In the genomic region with DNA sequence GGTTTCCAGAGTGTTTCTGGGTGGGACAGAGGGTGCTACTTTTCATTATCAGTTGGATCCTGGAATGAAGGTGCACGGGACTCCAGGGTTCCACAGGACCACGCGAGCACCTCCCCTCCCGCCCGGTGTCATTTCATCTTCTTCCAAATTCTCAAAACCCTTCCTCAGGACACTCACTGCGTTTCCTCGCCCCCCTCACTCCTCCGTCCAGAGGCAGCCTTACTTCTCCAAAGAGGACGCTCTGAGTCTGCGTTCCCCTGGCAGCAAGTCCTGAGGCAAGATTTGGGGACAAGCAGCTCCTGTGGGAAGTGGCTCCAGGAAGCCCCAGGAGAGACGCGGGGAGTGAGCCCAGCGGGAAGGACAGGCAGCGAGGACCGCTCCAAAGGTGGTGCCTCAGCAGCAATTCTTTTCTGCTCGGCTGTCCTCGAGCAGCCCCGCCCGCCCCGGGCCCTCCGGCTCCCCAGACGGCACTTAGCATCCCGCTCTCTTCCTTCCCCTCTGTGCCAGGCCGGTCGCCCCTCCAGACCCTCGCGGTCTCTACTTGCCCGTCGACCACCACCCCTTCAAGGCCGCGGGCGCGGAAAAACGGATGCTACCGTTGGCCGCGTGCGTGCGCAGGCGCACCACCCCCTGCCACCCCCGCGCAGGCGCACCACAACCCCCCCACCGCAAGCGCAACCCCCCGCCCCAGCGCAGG, we compare ENCODE assay signal across 8 cellular contexts. TPM values are rescaled to one million over a fixed set of nuclear protein-coding genes. Genes with fewer than 3 reads are reported as not detected.
DNase-seq lines count a peak whose midpoint lies in the region; ATAC-seq, FAIRE-seq and TF ChIP-seq lines count a peak whose summit lies in the region.

No MANE protein-coding gene starts in this region.

- H3K27ac ChIP-seq in 22Rv1 (peak overlapping the region; percentile 64), RWPE1 (peak overlapping the region; percentile 82), esophagus squamous epithelium (peak overlapping the region; percentile 80 to 92 (median 89)), pancreas (peak overlapping the region; percentile 23 to 72 (median 58))

- TF ChIP-seq CTCF in 22Rv1 (IDR thresholded peaks at IDR 0.05) (no peak), RWPE1 (conservative IDR thresholded peaks at IDR 0.05; ENCODE audit: low read depth) (no peak), esophagus squamous epithelium (IDR thresholded peaks at IDR 0.05) (no peak), pancreas (IDR thresholded peaks at IDR 0.05) (no peak)

- in situ Hi-C loops in ACHN (cut with HindIII; ENCODE audit: low pct_ligation_motif_present, low pct_unique_long_range_greater_than_20kb, low sequenced_read_pairs) = no loop called here

- intact Hi-C loops in esophagus squamous epithelium (cut with DNase I) = no loop called here
- intact Hi-C loops in pancreas (cut with DNase I) = no loop called here

- DNase-seq in RWPE1 (ENCODE audit: low spot score) = no peak
- DNase-seq in esophagus squamous epithelium (lab: John Stamatoyannopoulos, UW) = no peak
- DNase-seq in pancreas = no peak
- DNase-seq in ACHN = no peak
- no peak for DNase-seq in COR-L47 (lab: John Stamatoyannopoulos, UW)

- 0 to 1% methylated on average over 9 to 13 of the region's 47 CpGs for WGBS in esophagus squamous epithelium, 2 donors
- WGBS in pancreas, 2 donors = 0 to 1% methylated on average over 24 to 46 of the region's 47 CpGs

- H3K4me1 ChIP-seq in esophagus squamous epithelium = peaks cover 14 to 58% (median 18%) of the 10 kb centered on the region in 3 donors
- peaks cover 0 to 9% (median 0%) of the 10 kb centered on the region in 3 donors for H3K4me1 ChIP-seq in pancreas

- peak in 1 of 4 donors; percentile 20 for TF ChIP-seq POLR2A in esophagus squamous epithelium (IDR thresholded peaks at IDR 0.05)

- H3K4me3 ChIP-seq in esophagus squamous epithelium (peak overlapping the region; percentile 55 to 95 (median 85)), pancreas (peak overlapping the region; percentile 51 to 90 (median 71))

- no peaks in the 10 kb centered on the region for H3K27me3 ChIP-seq in esophagus squamous epithelium
- no peaks in the 10 kb centered on the region for H3K27me3 ChIP-seq in pancreas

- ATAC-seq in GM18511 (IDR thresholded peaks at IDR 0.05; ENCODE audit: unreplicated experiment) (peak; percentile 32), HG02970 (IDR thresholded peaks at IDR 0.05; ENCODE audit: low FRiP score, unreplicated experiment) (peak; percentile 40), pancreas (peak; percentile 44 to 65 (median 57))

- CTCF ChIA-PET in RWPE1 (lab: Yijun Ruan, JAX) = interaction anchor here (0.7 to 0.9 kb wide), 2 partner anchors 92 to 322 kb away, joined by 3 to 5 read pairs; no protein-coding TSS in a partner anchor

- H3K9me3 ChIP-seq in esophagus squamous epithelium = no peaks in the 10 kb centered on the region
- no peaks in the 10 kb centered on the region for H3K9me3 ChIP-seq in pancreas

- POLR2A ChIA-PET in RWPE1 (lab: Yijun Ruan, JAX; ENCODE audit: low non-redundant PET) = interaction anchor here (0.6 kb wide), 1 partner anchor 174 kb away, joined by 3 read pairs; no protein-coding TSS in a partner anchor

- H3K36me3 ChIP-seq in esophagus squamous epithelium (peaks cover 0 to 16% (median 0%) of the 10 kb centered on the region in 3 donors), pancreas (no peaks in the 10 kb centered on the region)

- no peak for FAIRE-seq in pancreas (lab: Jason Lieb, UNC)

RNA-seq across cellular contexts. Expression of a gene that starts 0.6 kb away (rescaled TPM):
- 1 to 10 TPM; 1.5 to 5.3 (median 2.4) TPM for total RNA-seq in esophagus squamous epithelium
- 1 to 10 TPM; 2.5 to 6.5 (median 4.1) TPM for total RNA-seq in pancreas
- 10 to 100 TPM in 1 of 2 donors, 1 to 10 TPM in 1; 5.8 to 11.1 TPM for polyA plus RNA-seq in pancreas

RNA-seq across cellular contexts. Expression of a gene that starts 23.7 kb away (rescaled TPM):
- total RNA-seq in esophagus squamous epithelium (1 to 10 TPM; 2.3 to 5.5 (median 2.6) TPM), pancreas (1 to 10 TPM; 3.3 to 6.3 (median 4.2) TPM)
- 10 to 100 TPM in 1 of 2 donors, 1 to 10 TPM in 1; 9.9 to 13.2 TPM for polyA plus RNA-seq in pancreas
